Comparison of ENCODE assay signal across 15 cellular contexts in genomic region chr7:155680864-155681263, GRCh38. TPM values are rescaled to one million over a fixed set of nuclear protein-coding genes. Genes with fewer than 3 reads are reported as not detected.
DNase-seq lines count a peak whose midpoint lies in the region; TF ChIP-seq lines count a peak whose summit lies in the region.
"Had no signal": no experiment of that assay in that cellular context is flagged by ENCODE, and none has a peak within 500 bp of the region (broad histone marks: within the 10 kb centered on the region; RNA-seq: fewer than 3 reads in every experiment).

No MANE protein-coding gene starts in this region.

- no peak overlapping the region for H2BK15ac ChIP-seq in mesendoderm (replicated peaks; ENCODE audit: low read depth)

- CTCF ChIA-PET in Calu3 (lab: Charles Lee), result interaction anchor here (0.8 kb wide), 1 partner anchor 17 kb away, joined by 3 read pairs; no protein-coding TSS in a partner anchor

- H3K4me3 ChIP-seq in WERI-Rb-1 (ENCODE audit: low read depth, low read length) (no peak overlapping the region), mesendoderm (ENCODE audit: low read length) (no peak overlapping the region)
- H3K4me3 ChIP-seq: BLaER1 treated with 17β-estradiol and CSF1 and Interleukin-3, amounts not matched to agents 10 nM and 100 nM had no signal

- no peaks in the 10 kb centered on the region for H3K27me3 ChIP-seq in WERI-Rb-1 (ENCODE audit: insufficient read depth, low read depth, severe bottlenecking)
- no peaks in the 10 kb centered on the region for H3K27me3 ChIP-seq in mesendoderm (ENCODE audit: insufficient read depth, low read length, poor library complexity)
- H3K27me3 ChIP-seq: BLaER1 treated with 17β-estradiol and CSF1 and Interleukin-3, amounts not matched to agents 10 nM and 100 nM had no signal

- intact Hi-C loops in Calu3 (cut with micrococcal nuclease; ENCODE audit: unreplicated experiment), result no loop called here

- H3K27ac Mint-ChIP-seq in Calu3 (ENCODE audit: unreplicated experiment), result peak overlapping the region; percentile 52

- H3K56ac ChIP-seq in mesendoderm (ENCODE audit: low read length), result no peak overlapping the region

- H2AK5ac ChIP-seq in mesendoderm (ENCODE audit: low read length), result no peak overlapping the region

- no CpG with 5 or more reads among the region's 2 CpGs for WGBS in mesendoderm (ENCODE audit: extremely low coverage, insufficient coverage, low lambda C conversion rate)

- peaks cover 30% of the 10 kb centered on the region for H3K36me3 ChIP-seq in WERI-Rb-1
- no peaks in the 10 kb centered on the region for H3K36me3 ChIP-seq in mesendoderm (ENCODE audit: control insufficient read depth, insufficient read depth, low read length)

- no TSS peak for BruUV-seq in Calu3 (replicated peaks; lab: Mats Ljungman, UMichigan)

- no peak overlapping the region for H2BK120ac ChIP-seq in mesendoderm (ENCODE audit: low read depth, low read length)

- no peak overlapping the region for H3K23ac ChIP-seq in mesendoderm (ENCODE audit: low read length)

- no peak overlapping the region for H3K4ac ChIP-seq in mesendoderm (ENCODE audit: low read depth, low read length)

- no peak overlapping the region for H3K4me2 ChIP-seq in mesendoderm (ENCODE audit: low read length)
- H3K4me2 ChIP-seq: BLaER1 treated with 17β-estradiol and CSF1 and Interleukin-3, amounts not matched to agents 10 nM and 100 nM had no signal

- no peak overlapping the region for H4K8ac ChIP-seq in mesendoderm (ENCODE audit: low read depth, low read length)

- H3K79me2 ChIP-seq in mesendoderm (ENCODE audit: control insufficient read depth, insufficient read depth, low read length), result peaks cover 24% of the 10 kb centered on the region

- no peaks in the 10 kb centered on the region for H3K9me3 Mint-ChIP-seq in Calu3 (ENCODE audit: low read depth, unreplicated experiment)

- no peaks in the 10 kb centered on the region for H3K27me3 Mint-ChIP-seq in Calu3 (ENCODE audit: unreplicated experiment)

- TF ChIP-seq CTCF in Calu3 (IDR thresholded peaks at IDR 0.05; ENCODE audit: unreplicated experiment) (no peak), WERI-Rb-1 (IDR thresholded peaks at IDR 0.05; ENCODE audit: low read depth, low read length) (no peak)

- H2BK5ac ChIP-seq in mesendoderm (ENCODE audit: low read length), result no peak overlapping the region

- no peaks in the 10 kb centered on the region for H3K9me3 ChIP-seq in WERI-Rb-1 (ENCODE audit: severe bottlenecking)

- H4K5ac ChIP-seq in mesendoderm (ENCODE audit: low read length), result no peak overlapping the region

- H3K9ac ChIP-seq in mesendoderm (ENCODE audit: low read length), result no peak overlapping the region
- H3K9ac ChIP-seq: BLaER1 treated with 17β-estradiol and CSF1 and Interleukin-3, amounts not matched to agents 10 nM and 100 nM had no signal

- H3K4me1 Mint-ChIP-seq in Calu3 (ENCODE audit: low read depth, unreplicated experiment), result peaks cover 15% of the 10 kb centered on the region

- H3K4me3 Mint-ChIP-seq in Calu3 (ENCODE audit: low read depth, unreplicated experiment), result no peak overlapping the region

- H3K79me1 ChIP-seq in mesendoderm (ENCODE audit: low read length), result peaks cover 7% of the 10 kb centered on the region

- H3K36me3 Mint-ChIP-seq in Calu3 (ENCODE audit: insufficient read depth, unreplicated experiment), result peaks cover 36% of the 10 kb centered on the region

- H3K18ac ChIP-seq in mesendoderm (ENCODE audit: low read length), result no peak overlapping the region

- H3K4me1 ChIP-seq in mesendoderm (ENCODE audit: control insufficient read depth, low read depth, low read length), result peaks cover 4% of the 10 kb centered on the region

- H3K27ac ChIP-seq in WERI-Rb-1 (peak overlapping the region; percentile 84), mesendoderm (ENCODE audit: low read depth, low read length) (no peak overlapping the region)
- H3K27ac ChIP-seq: 22Rv1; BLaER1 treated with 17β-estradiol and CSF1 and Interleukin-3, amounts not matched to agents 10 nM and 100 nM had no signal

- DNase-seq in NCI-H82 (lab: John Stamatoyannopoulos, UW) (peak; percentile 5), NCI-H82 treated with DMSO at 0.1 percent for 48 hours (lab: John Stamatoyannopoulos, UW; ENCODE audit: unreplicated experiment) (no peak), Calu3 (no peak), WERI-Rb-1 (peak; percentile 46), mesendoderm (peak; percentile 83), NCI-H774 (lab: John Stamatoyannopoulos, UW) (no peak), hypothalamus (lab: John Stamatoyannopoulos, UW) (no peak)
- DNase-seq in NK-92 treated with Interleukin-12 subunit alpha and Interleukin-12 subunit beta, amount 100 ng/mL, for 24 hours (lab: John Stamatoyannopoulos, UW), result no peak
- DNase-seq: KG1, NCI-H1048, NCI-H2227 treated with DMSO at 0.1 percent for 48 hours, NCI-H526, PC-3 had no signal

RNA-seq across cellular contexts. Expression of gene RBM33, which starts 36.4 kb away (rescaled TPM):
- total RNA-seq in Calu3 (2022), result 82.9 and 85.3 TPM in 2 replicates
- polyA plus RNA-seq in mesendoderm (2013, experiment 1 of 2), result 25.3 TPM
- 25.6 TPM for polyA plus RNA-seq in mesendoderm (2013, experiment 2 of 2)

Comparison
In these comparisons a context has a peak if more than half of its experiments do, and no peak if none do; other contexts are left out.
1. DNase-seq: peak in NCI-H82 (single experiment), WERI-Rb-1 (single experiment) and mesendoderm (single experiment); none in NCI-H82 treated with DMSO at 0.1 percent for 48 hours (single experiment), Calu3 (single experiment), NK-92 treated with Interleukin-12 subunit alpha and Interleukin-12 subunit beta, amount 100 ng/mL, for 24 hours (single experiment), NCI-H774 (single experiment) and hypothalamus (0 of 51).